ENCODE assay signal across 12 cellular contexts in the genomic region with DNA sequence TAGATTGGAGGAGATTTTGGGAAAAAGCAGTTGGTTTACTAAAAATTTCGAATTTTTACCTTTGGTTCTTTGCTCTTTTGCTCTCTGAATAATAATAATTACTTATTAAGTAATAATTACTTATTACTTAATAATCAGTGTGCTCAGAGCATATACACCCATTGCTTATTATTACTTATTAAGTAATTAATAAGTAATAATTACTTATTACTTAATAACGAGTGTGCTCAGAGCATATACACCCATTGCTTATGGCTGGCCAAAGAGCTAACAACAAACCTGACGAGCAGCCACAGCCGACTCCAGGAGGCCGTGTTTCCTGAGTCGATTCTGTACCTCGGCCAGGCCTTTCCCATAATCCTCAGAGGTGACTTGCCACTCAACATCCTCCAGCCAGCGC. TPM values are rescaled to one million over a fixed set of nuclear protein-coding genes. Genes with fewer than 3 reads are reported as not detected.
"Had no signal": no experiment of that assay in that cellular context is flagged by ENCODE, and none has a peak within 500 bp of the region (broad histone marks: within the 10 kb centered on the region; RNA-seq: fewer than 3 reads in every experiment).

No MANE protein-coding gene starts in this region.

- H3K4me3 ChIP-seq: GM23248, GM23338, HAP-1 had no signal

- H3K36me3 ChIP-seq: HAP-1 had no signal

- FAIRE-seq: H1, H54 had no signal

- H3K9ac ChIP-seq: GM23248 had no signal

- DNase-seq: GM23248, GOT3, H7, H9, HCEC 1CT, HFFc6 had no signal

- H3K27ac ChIP-seq: GM23248 had no signal

- H3K9me3 ChIP-seq: HAP-1 had no signal

- H3K4me2 ChIP-seq: GM23338 had no signal

- H2AFZ ChIP-seq: GM23248, GM23338 had no signal

- H3K4me1 ChIP-seq: HAP-1 had no signal

- ATAC-seq: GM23338, HCT116 had no signal

RNA-seq across cellular contexts. Expression of a gene that starts 20.5 kb away (rescaled TPM):
- total RNA-seq: GM23248, GM23338, H1, H7, H9, HFFc6 had no signal
- polyA plus RNA-seq: GM23248, GM23338, H1 had no signal

RNA-seq across cellular contexts. Expression of a gene that starts 34.4 kb away (rescaled TPM):
- total RNA-seq: GM23248, GM23338, H1, H4, H7, H9, HFFc6 had no signal
- polyA plus RNA-seq: GM23248, GM23338, H1 had no signal

RNA-seq across cellular contexts. Expression of a gene that starts 54.5 kb away (rescaled TPM):
- total RNA-seq: GM23248, GM23338, H1, H4, H7, H9, HFFc6 had no signal
- polyA plus RNA-seq: GM23248, GM23338, H1 had no signal
